26 cellular contexts compared by ENCODE assay signal in genomic region chr10:48333856-48334255, GRCh38. TPM values are rescaled to one million over a fixed set of nuclear protein-coding genes. Genes with fewer than 3 reads are reported as not detected.
DNase-seq lines count a peak whose midpoint lies in the region; ATAC-seq, FAIRE-seq and TF ChIP-seq lines count a peak whose summit lies in the region.
"Had no signal": no experiment of that assay in that cellular context is flagged by ENCODE, and none has a peak within 500 bp of the region (broad histone marks: within the 10 kb centered on the region; RNA-seq: fewer than 3 reads in every experiment).

No MANE protein-coding gene starts in this region.

- TF ChIP-seq CTCF in VCaP (conservative IDR thresholded peaks at IDR 0.05) (no peak), left ventricle myocardium inferior (IDR thresholded peaks at IDR 0.05; ENCODE audit: borderline replicate concordance) (no peak), WERI-Rb-1 (IDR thresholded peaks at IDR 0.05; ENCODE audit: low read depth, low read length) (no peak), right lobe of liver (IDR thresholded peaks at IDR 0.05) (no peak), sigmoid colon (IDR thresholded peaks at IDR 0.05) (no peak)

- FAIRE-seq in H54 (lab: Jason Lieb, UNC): peak; percentile 92
- FAIRE-seq: endothelial cell of umbilical vein had no signal

- H3K27ac ChIP-seq in VCaP (peak overlapping the region; percentile 72; the same call in 1 of the 2 replicates), left ventricle myocardium inferior (replicated peaks) (peak overlapping the region; percentile 50), WERI-Rb-1 (no peak overlapping the region), right lobe of liver (no peak overlapping the region), sigmoid colon (no peak overlapping the region)
- H3K27ac ChIP-seq: left lung, uterus had no signal

- no peaks in the 10 kb centered on the region for H3K9me3 ChIP-seq in left ventricle myocardium inferior (replicated peaks)
- no peaks in the 10 kb centered on the region for H3K9me3 ChIP-seq in WERI-Rb-1 (ENCODE audit: severe bottlenecking)
- H3K9me3 ChIP-seq in right lobe of liver: no peaks in the 10 kb centered on the region
- no peaks in the 10 kb centered on the region for H3K9me3 ChIP-seq in sigmoid colon
- H3K9me3 ChIP-seq: uterus had no signal

- 92% methylated on average over 2 of the region's 6 CpGs for WGBS in right lobe of liver (ENCODE audit: insufficient coverage, low coverage, low lambda C conversion rate, missing lambda C conversion rate)
- WGBS in sigmoid colon, 2 donors: 81 to 97% methylated on average over 6 of the region's 6 CpGs

- TF ChIP-seq EP300 in sigmoid colon (IDR thresholded peaks at IDR 0.05): no peak

- H3K4me3 ChIP-seq in left ventricle myocardium inferior (no peak overlapping the region), WERI-Rb-1 (ENCODE audit: low read depth, low read length) (no peak overlapping the region), right lobe of liver (no peak overlapping the region), sigmoid colon (no peak overlapping the region)
- H3K4me3 ChIP-seq: GM23338, left lung, PC-9, uterus had no signal

- ATAC-seq in right lobe of liver: no peak
- ATAC-seq: activated CD8-positive, alpha-beta memory T cell treated with anti-CD3 and anti-CD28 coated beads, Interleukin-2, amount 10 ng/mL, durations not matched to agents 7 days and 5 days; GM23338; left lung had no signal

- H3K27me3 ChIP-seq in left ventricle myocardium inferior (ENCODE audit: low read depth) (no peaks in the 10 kb centered on the region), WERI-Rb-1 (ENCODE audit: insufficient read depth, low read depth, severe bottlenecking) (no peaks in the 10 kb centered on the region), right lobe of liver (no peaks in the 10 kb centered on the region), sigmoid colon (no peaks in the 10 kb centered on the region)
- H3K27me3 ChIP-seq: left lung, uterus had no signal

- DNase-seq in ACHN (peak; percentile 84), H54 (ENCODE audit: insufficient read length, low spot score) (peak; percentile 61), left ventricle myocardium inferior (peak; percentile 50), WERI-Rb-1 (no peak), Kasumi-1 (lab: John Stamatoyannopoulos, UW) (no peak), right lobe of liver (no peak), sigmoid colon (no peak)
- DNase-seq: activated CD4-positive, alpha-beta T cell treated with anti-CD3 and anti-CD28 coated beads for 4 hours; activated CD8-positive, alpha-beta memory T cell treated with anti-CD3 and anti-CD28 coated beads, Interleukin-2, amount 10 ng/mL, durations not matched to agents 7 days and 5 days; activated effector memory CD4-positive, alpha-beta T cell treated with Interleukin-2 at 50 U/mL for 16 hours; CD4-positive, alpha-beta T cell; dermis blood vessel endothelial cell; foreskin melanocyte; MM.1S; NCI-H187; NCI-H226; T1000; uterus had no signal

- intact Hi-C loops in left ventricle myocardium inferior (cut with micrococcal nuclease): no loop called here
- intact Hi-C loops in right lobe of liver (cut with DNase I): no loop called here
- intact Hi-C loops in sigmoid colon (cut with DNase I): no loop called here

- H3K4me1 ChIP-seq in left ventricle myocardium inferior (peaks cover 45% of the 10 kb centered on the region), right lobe of liver (peaks cover 0 to 10% (median 2%) of the 10 kb centered on the region in 4 donors), sigmoid colon (peaks cover 0 to 20% (median 3%) of the 10 kb centered on the region in 4 donors)
- H3K4me1 ChIP-seq: uterus had no signal

- in situ Hi-C loops in ACHN (cut with HindIII; ENCODE audit: low pct_ligation_motif_present, low pct_unique_long_range_greater_than_20kb, low sequenced_read_pairs): no loop called here

- TF ChIP-seq POLR2A in H54 (IDR thresholded peaks at IDR 0.05; ENCODE audit: low read depth, low read length): no peak
- no peak for TF ChIP-seq POLR2A in right lobe of liver (IDR thresholded peaks at IDR 0.05)
- TF ChIP-seq POLR2A in sigmoid colon (IDR thresholded peaks at IDR 0.05): no peak

- H3K36me3 ChIP-seq in left ventricle myocardium inferior (no peaks in the 10 kb centered on the region), WERI-Rb-1 (peaks cover 3% of the 10 kb centered on the region), right lobe of liver (no peaks in the 10 kb centered on the region), sigmoid colon (no peaks in the 10 kb centered on the region)
- H3K36me3 ChIP-seq: left lung, uterus had no signal

RNA-seq across cellular contexts. Expression of gene MAPK8, which starts 27.4 kb away (rescaled TPM):
- 32.7 TPM for total RNA-seq in left ventricle myocardium inferior
- 10 to 100 TPM; 19.1 to 31.6 (median 27.6) TPM for total RNA-seq in right lobe of liver
- 10 to 100 TPM; 46.7 to 74.5 (median 60.6) TPM for total RNA-seq in sigmoid colon
- 10 to 100 TPM; 17.4 to 31.9 (median 26.4) TPM for polyA plus RNA-seq in sigmoid colon

RNA-seq across cellular contexts. Expression of gene FRMPD2, which starts 59.4 kb away (rescaled TPM):
- total RNA-seq in left ventricle myocardium inferior (0.38 TPM), right lobe of liver (not detected), sigmoid colon (not detected)
- under 1 TPM in 1 of 3 donors, not detected in 2; 0.09 TPM for polyA plus RNA-seq in sigmoid colon
- total RNA-seq: activated CD8-positive, alpha-beta memory T cell treated with anti-CD3 and anti-CD28 coated beads, Interleukin-2, amount 10 ng/mL, durations not matched to agents 7 days and 5 days; CD4-positive, alpha-beta T cell; GM23338; pulmonary artery endothelial cell; subcutaneous adipose tissue had no signal
- polyA plus RNA-seq: adipose tissue, endothelial cell of umbilical vein, GM23338 had no signal

Comparison
In these comparisons a context has a peak if more than half of its experiments do, and no peak if none do; other contexts are left out.
1. DNase-seq: peak in ACHN (single experiment), H54 (single experiment) and left ventricle myocardium inferior (single experiment); none in WERI-Rb-1 (single experiment), Kasumi-1 (0 of 2), right lobe of liver (0 of 3) and sigmoid colon (single experiment).
2. H3K27ac ChIP-seq: peak in VCaP (single experiment) and left ventricle myocardium inferior (single experiment); none in WERI-Rb-1 (single experiment), right lobe of liver (0 of 3) and sigmoid colon (0 of 4).